Comparison of ENCODE assay signal across 11 cellular contexts in the genomic region with DNA sequence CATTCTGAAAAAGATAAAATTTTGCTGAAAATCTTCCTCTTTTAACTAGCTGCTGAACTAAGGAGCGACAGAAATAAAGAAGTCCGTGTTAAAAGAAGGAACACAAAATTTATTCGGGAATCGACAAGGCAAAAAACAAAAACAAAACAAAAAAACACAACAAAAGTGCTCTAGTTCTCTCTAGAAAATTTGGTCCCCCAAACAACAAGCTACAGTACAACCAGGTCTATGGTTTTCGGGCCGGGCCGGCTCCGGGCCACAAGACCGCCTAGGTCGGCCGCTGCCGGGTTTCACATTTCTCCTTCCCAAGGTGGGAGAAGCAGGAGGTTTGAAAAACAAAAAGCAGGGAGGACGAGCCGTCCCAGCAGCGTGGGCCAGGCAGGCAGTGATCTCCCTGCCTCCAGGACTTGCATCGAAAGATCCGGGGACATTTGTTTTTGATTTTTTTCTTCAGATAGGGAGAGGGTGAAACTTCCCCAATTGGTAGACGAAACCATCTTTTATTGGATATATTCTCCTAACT. TPM values are rescaled to one million over a fixed set of nuclear protein-coding genes. Genes with fewer than 3 reads are reported as not detected.
DNase-seq lines count a peak whose midpoint lies in the region; ATAC-seq and FAIRE-seq lines count a peak whose summit lies in the region.
"Had no signal": no experiment of that assay in that cellular context is flagged by ENCODE, and none has a peak within 500 bp of the region (broad histone marks: within the 10 kb centered on the region; RNA-seq: fewer than 3 reads in every experiment).

No MANE protein-coding gene starts in this region.

- peak overlapping the region; percentile 53; the same call in 1 of the 2 replicates for H3K4me3 ChIP-seq in iPS-20b (ENCODE audit: low read length)

- H3K9me3 ChIP-seq in iPS-20b (ENCODE audit: insufficient read depth, low read depth, low read length) = no peaks in the 10 kb centered on the region
- H3K9me3 ChIP-seq: transverse colon had no signal

- H3K9ac ChIP-seq in iPS-20b (ENCODE audit: low read depth, low read length) = no peak overlapping the region

- H3K4me1 Mint-ChIP-seq in activated CD8-positive, alpha-beta memory T cell treated with anti-CD3 and anti-CD28 coated beads, Interleukin-2, amount 10 ng/mL, durations not matched to agents 7 days and 5 days = peaks cover 26% of the 10 kb centered on the region
- H3K4me1 Mint-ChIP-seq in activated T-helper 17 cell treated with anti-CD3 and anti-CD28 coated beads, Interleukin-2, amount 50 U/mL, for 72 hours = peaks cover 6% of the 10 kb centered on the region
- peaks cover 14% of the 10 kb centered on the region for H3K4me1 Mint-ChIP-seq in stimulated activated memory B cell treated with anti-CD40 and anti-IgM and Interleukin-4, amounts not matched to agents 10 μg/mL and 1 μg/mL and 100 μg/mL, for 72 hours

- peak overlapping the region; percentile 57 for H3K27ac Mint-ChIP-seq in activated CD8-positive, alpha-beta memory T cell treated with anti-CD3 and anti-CD28 coated beads, Interleukin-2, amount 10 ng/mL, durations not matched to agents 7 days and 5 days
- H3K27ac Mint-ChIP-seq in activated T-helper 17 cell treated with anti-CD3 and anti-CD28 coated beads, Interleukin-2, amount 50 U/mL, for 72 hours = no peak overlapping the region
- H3K27ac Mint-ChIP-seq in stimulated activated memory B cell treated with anti-CD40 and anti-IgM and Interleukin-4, amounts not matched to agents 10 μg/mL and 1 μg/mL and 100 μg/mL, for 72 hours = no peak overlapping the region

- no peak for FAIRE-seq in RCC 7860 (lab: Jason Lieb, UNC)
- FAIRE-seq: TTC549 had no signal

- CTCF ChIA-PET in activated CD8-positive, alpha-beta memory T cell treated with anti-CD3 and anti-CD28 coated beads, Interleukin-2, amount 10 ng/mL, durations not matched to agents 7 days and 5 days (lab: Charles Lee) = interaction anchor here (1.0 to 5.5 kb wide), 4 partner anchors 9 to 446 kb away, joined by 3 to 45 read pairs (median 4); a partner anchor contains a TSS

- H3K27ac ChIP-seq in iPS-20b (ENCODE audit: low read length) = no peak overlapping the region
- H3K27ac ChIP-seq: transverse colon had no signal

- peaks cover 2% of the 10 kb centered on the region for H3K36me3 Mint-ChIP-seq in activated CD8-positive, alpha-beta memory T cell treated with anti-CD3 and anti-CD28 coated beads, Interleukin-2, amount 10 ng/mL, durations not matched to agents 7 days and 5 days
- peaks cover 7% of the 10 kb centered on the region for H3K36me3 Mint-ChIP-seq in activated T-helper 17 cell treated with anti-CD3 and anti-CD28 coated beads, Interleukin-2, amount 50 U/mL, for 72 hours (ENCODE audit: low read depth)
- H3K36me3 Mint-ChIP-seq in stimulated activated memory B cell treated with anti-CD40 and anti-IgM and Interleukin-4, amounts not matched to agents 10 μg/mL and 1 μg/mL and 100 μg/mL, for 72 hours = no peaks in the 10 kb centered on the region

- no peak overlapping the region for H3K4me3 Mint-ChIP-seq in activated CD8-positive, alpha-beta memory T cell treated with anti-CD3 and anti-CD28 coated beads, Interleukin-2, amount 10 ng/mL, durations not matched to agents 7 days and 5 days
- H3K4me3 Mint-ChIP-seq in activated T-helper 17 cell treated with anti-CD3 and anti-CD28 coated beads, Interleukin-2, amount 50 U/mL, for 72 hours = peak overlapping the region; percentile 83
- H3K4me3 Mint-ChIP-seq in stimulated activated memory B cell treated with anti-CD40 and anti-IgM and Interleukin-4, amounts not matched to agents 10 μg/mL and 1 μg/mL and 100 μg/mL, for 72 hours = peak overlapping the region; percentile 15

- H3K36me3 ChIP-seq in iPS-20b (ENCODE audit: insufficient read depth, low read depth, low read length) = no peaks in the 10 kb centered on the region
- H3K36me3 ChIP-seq: transverse colon had no signal

- no peak for ATAC-seq in activated CD8-positive, alpha-beta memory T cell treated with anti-CD3 and anti-CD28 coated beads, Interleukin-2, amount 10 ng/mL, durations not matched to agents 7 days and 5 days
- ATAC-seq in activated T-helper 17 cell treated with anti-CD3 and anti-CD28 coated beads, Interleukin-2, amount 50 U/mL, for 72 hours (replicated peaks) = no peak
- ATAC-seq in stimulated activated memory B cell treated with anti-CD40 and anti-IgM and Interleukin-4, amounts not matched to agents 10 μg/mL and 1 μg/mL and 100 μg/mL, for 72 hours = no peak
- ATAC-seq in HG02884 (IDR thresholded peaks at IDR 0.05; ENCODE audit: unreplicated experiment) (no peak), GM21529 (IDR thresholded peaks at IDR 0.05; ENCODE audit: unreplicated experiment) (no peak)

- H3K4me1 ChIP-seq in iPS-20b (ENCODE audit: insufficient read depth, low read length) = peaks cover 26% of the 10 kb centered on the region

- H3K27me3 ChIP-seq in iPS-20b (ENCODE audit: insufficient read depth, low read length) = peaks cover 100% of the 10 kb centered on the region

- H3K9me3 Mint-ChIP-seq in activated CD8-positive, alpha-beta memory T cell treated with anti-CD3 and anti-CD28 coated beads, Interleukin-2, amount 10 ng/mL, durations not matched to agents 7 days and 5 days (ENCODE audit: low read depth) = no peaks in the 10 kb centered on the region
- no peaks in the 10 kb centered on the region for H3K9me3 Mint-ChIP-seq in activated T-helper 17 cell treated with anti-CD3 and anti-CD28 coated beads, Interleukin-2, amount 50 U/mL, for 72 hours
- no peaks in the 10 kb centered on the region for H3K9me3 Mint-ChIP-seq in stimulated activated memory B cell treated with anti-CD40 and anti-IgM and Interleukin-4, amounts not matched to agents 10 μg/mL and 1 μg/mL and 100 μg/mL, for 72 hours

- H3K27me3 Mint-ChIP-seq in activated CD8-positive, alpha-beta memory T cell treated with anti-CD3 and anti-CD28 coated beads, Interleukin-2, amount 10 ng/mL, durations not matched to agents 7 days and 5 days = peaks cover 89% of the 10 kb centered on the region
- H3K27me3 Mint-ChIP-seq in activated T-helper 17 cell treated with anti-CD3 and anti-CD28 coated beads, Interleukin-2, amount 50 U/mL, for 72 hours = peaks cover 67% of the 10 kb centered on the region
- H3K27me3 Mint-ChIP-seq in stimulated activated memory B cell treated with anti-CD40 and anti-IgM and Interleukin-4, amounts not matched to agents 10 μg/mL and 1 μg/mL and 100 μg/mL, for 72 hours = peaks cover 91% of the 10 kb centered on the region

- DNase-seq in activated CD8-positive, alpha-beta memory T cell treated with anti-CD3 and anti-CD28 coated beads, Interleukin-2, amount 10 ng/mL, durations not matched to agents 7 days and 5 days = no peak
- DNase-seq in activated CD8-positive, alpha-beta memory T cell treated with anti-CD3 and anti-CD28 coated beads, Interleukin-2, amount 50 U/mL, for 48 hours = no peak
- no peak for DNase-seq in RCC 7860 (ENCODE audit: low spot score)
- DNase-seq: occipital lobe had no signal

RNA-seq across cellular contexts. Expression of a gene that starts 2.7 kb away (rescaled TPM):
- under 1 TPM in 1 of 2 experiments, not detected in 1; 0.14 TPM for total RNA-seq in activated CD8-positive, alpha-beta memory T cell treated with anti-CD3 and anti-CD28 coated beads, Interleukin-2, amount 10 ng/mL, durations not matched to agents 7 days and 5 days
- total RNA-seq in activated T-helper 17 cell treated with anti-CD3 and anti-CD28 coated beads, Interleukin-2, amount 50 U/mL, for 72 hours = not detected
- total RNA-seq: occipital lobe, transverse colon had no signal

RNA-seq across cellular contexts. Expression of a gene that starts 2.8 kb away (rescaled TPM):
- total RNA-seq in activated CD8-positive, alpha-beta memory T cell treated with anti-CD3 and anti-CD28 coated beads, Interleukin-2, amount 10 ng/mL, durations not matched to agents 7 days and 5 days = not detected
- total RNA-seq in activated T-helper 17 cell treated with anti-CD3 and anti-CD28 coated beads, Interleukin-2, amount 50 U/mL, for 72 hours = not detected
- total RNA-seq: transverse colon had no signal
